Comparison of ENCODE assay signal across 12 cellular contexts in the genomic region with DNA sequence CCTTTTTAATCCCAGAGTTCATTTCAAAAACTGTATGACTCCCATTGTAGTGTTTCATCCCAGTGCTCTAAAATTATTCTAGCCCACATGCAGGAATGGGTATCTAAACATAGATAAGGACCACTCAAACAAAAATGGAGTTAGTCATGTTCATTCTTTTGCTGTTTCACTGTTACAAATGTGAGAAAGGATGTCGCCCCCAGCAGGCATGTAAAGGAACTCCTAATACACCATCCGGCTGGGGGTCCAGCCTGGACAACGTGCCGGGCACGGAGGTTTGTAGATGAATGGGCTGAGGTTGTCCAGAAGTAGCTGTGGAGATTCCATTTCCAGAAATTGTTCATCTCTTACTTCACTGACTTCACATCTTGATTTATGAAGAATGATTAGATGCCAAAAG.
DNase-seq lines count a peak whose midpoint lies in the region; ATAC-seq, FAIRE-seq and TF ChIP-seq lines count a peak whose summit lies in the region.
"Had no signal": no experiment of that assay in that cellular context is flagged by ENCODE, and none has a peak within 500 bp of the region (broad histone marks: within the 10 kb centered on the region; RNA-seq: fewer than 3 reads in every experiment).

No MANE protein-coding gene starts in this region.

- TF ChIP-seq CTCF in AG04449 (IDR thresholded peaks at IDR 0.05; ENCODE audit: insufficient read depth, low read length, missing control alignments) = peak; percentile 19
- TF ChIP-seq CTCF in GM10266 (IDR thresholded peaks at IDR 0.05; ENCODE audit: control insufficient read depth, insufficient read depth, low read depth, missing control alignments) = peak; percentile 11
- TF ChIP-seq CTCF in fibroblast of pulmonary artery (IDR thresholded peaks at IDR 0.05; ENCODE audit: low read length, missing control alignments) = peak; percentile 39

- H3K4me3 ChIP-seq in AG04449 (ENCODE audit: low read depth, low read length) = no peak overlapping the region
- H3K4me3 ChIP-seq in fibroblast of pulmonary artery (replicated peaks; ENCODE audit: low read depth, low read length) = no peak overlapping the region

- CTCF ChIA-PET in AG04449 (lab: Yijun Ruan, JAX) = interaction anchor here (0.7 to 1.2 kb wide), 4 partner anchors 11 to 102 kb away, joined by 3 to 4 read pairs (median 3); no protein-coding TSS in a partner anchor

- POLR2A ChIA-PET in AG04449 (lab: Yijun Ruan, JAX) = no interaction called here

- FAIRE-seq in frontal cortex (lab: Jason Lieb, UNC) = no peak
- FAIRE-seq: urothelium cell line had no signal

- DNase-seq in AG04449 (ENCODE audit: low read depth, low spot score) (no peak), GM10266 (ENCODE audit: extremely low spot score) (no peak), RKO (ENCODE audit: low spot score) (peak; percentile 12), fibroblast of pulmonary artery (ENCODE audit: low read depth) (peak; percentile 11), NCI-H2171 treated with DMSO at 0.1 percent for 48 hours (lab: John Stamatoyannopoulos, UW) (no peak), frontal cortex (ENCODE audit: low spot score in 2 of 2) (no peak)
- DNase-seq in activated effector memory CD4-positive, alpha-beta T cell treated with anti-CD3 and anti-CD28 coated beads, Interleukin-2, amount 50 U/mL, for 16 hours = no peak
- DNase-seq: activated T-cell treated with anti-CD3 and anti-CD28 coated beads for 4 hours, DMS79 treated with DMSO at 0.1 percent for 48 hours, T-helper 2 cell had no signal

- no peak for ATAC-seq in HG03108 (IDR thresholded peaks at IDR 0.05; ENCODE audit: unreplicated experiment)

Comparison
In these comparisons a context has a peak if more than half of its experiments do, and no peak if none do; other contexts are left out.
1. DNase-seq: peak in RKO (single experiment) and fibroblast of pulmonary artery (single experiment); none in AG04449 (single experiment), GM10266 (single experiment), NCI-H2171 treated with DMSO at 0.1 percent for 48 hours (single experiment), activated effector memory CD4-positive, alpha-beta T cell treated with anti-CD3 and anti-CD28 coated beads, Interleukin-2, amount 50 U/mL, for 16 hours (single experiment) and frontal cortex (0 of 2).
2. Peak in every context shown above with its lines, with median percentiles within 50 percentile points of each other: CTCF ChIP-seq.